Comparison of ENCODE assay signal across 9 cellular contexts in genomic region chr11:124070906-124071621, GRCh38. TPM values are rescaled to one million over a fixed set of nuclear protein-coding genes. Genes with fewer than 3 reads are reported as not detected.
DNase-seq lines count a peak whose midpoint lies in the region; ATAC-seq lines count a peak whose summit lies in the region.
"Had no signal": no experiment of that assay in that cellular context is flagged by ENCODE, and none has a peak within 500 bp of the region (broad histone marks: within the 10 kb centered on the region; RNA-seq: fewer than 3 reads in every experiment).

No MANE protein-coding gene starts in this region.

- intact Hi-C loops in activated CD4-positive, alpha-beta memory T cell treated with anti-CD3 and anti-CD28 coated beads for 36 hours (cut with micrococcal nuclease), result loop anchor here (1.0 to 5.0 kb wide), 3 partner anchors 44 to 206 kb away; partner anchors contain the start of gene VWA5A

- peak overlapping the region in 5 of 10 experiments; percentile 26 to 41 (median 31); a peak in 5 of 20 replicates for H3K4me3 ChIP-seq in BLaER1 treated with 17β-estradiol and CSF1 and Interleukin-3, amounts not matched to agents 10 nM and 100 nM

- no peaks in the 10 kb centered on the region for H4K20me1 ChIP-seq in BLaER1 treated with 17β-estradiol and CSF1 and Interleukin-3, amounts not matched to agents 10 nM and 100 nM

- H3K27me3 ChIP-seq in BLaER1 treated with 17β-estradiol and CSF1 and Interleukin-3, amounts not matched to agents 10 nM and 100 nM, result 0 out of 22 replicates have a peak, but pooled peaks cover 0 to 5% (median 0%) of the 10 kb centered on the region in 11 experiments

- no peaks in the 10 kb centered on the region for H3K36me3 Mint-ChIP-seq in activated CD4-positive, alpha-beta memory T cell treated with anti-CD3 and anti-CD28 coated beads for 36 hours
- no peaks in the 10 kb centered on the region for H3K36me3 Mint-ChIP-seq in stimulated activated effector memory CD8-positive, alpha-beta T cell treated with anti-CD3 and anti-CD28 coated beads, Interleukin-12 subunit alpha, Interleukin-12 subunit beta, amount 100 ng/mL, for 72 hours
- H3K36me3 Mint-ChIP-seq: activated naive CD8-positive, alpha-beta T cell had no signal

- POLR2A ChIA-PET in activated CD4-positive, alpha-beta memory T cell treated with anti-CD3 and anti-CD28 coated beads for 36 hours (lab: Charles Lee), result no interaction called here

- CTCF ChIA-PET in activated CD4-positive, alpha-beta memory T cell treated with anti-CD3 and anti-CD28 coated beads for 36 hours (lab: Charles Lee), result interaction anchor here (0.6 to 5.2 kb wide), 28 partner anchors 9 to 515 kb away, joined by 3 to 94 read pairs (median 4); partner anchors contain the start of gene VWA5A

- peak overlapping the region; percentile 19 to 76 (median 57); a peak in 16 of 22 replicates for H3K9ac ChIP-seq in BLaER1 treated with 17β-estradiol and CSF1 and Interleukin-3, amounts not matched to agents 10 nM and 100 nM

- no peaks in the 10 kb centered on the region for H3K36me3 ChIP-seq in BLaER1 treated with 17β-estradiol and CSF1 and Interleukin-3, amounts not matched to agents 10 nM and 100 nM

- peak overlapping the region; percentile 65 to 93 (median 81) for H3K4me2 ChIP-seq in BLaER1 treated with 17β-estradiol and CSF1 and Interleukin-3, amounts not matched to agents 10 nM and 100 nM

- peaks cover 23 to 36% (median 28%) of the 10 kb centered on the region in 10 experiments for H3K4me1 ChIP-seq in BLaER1 treated with 17β-estradiol and CSF1 and Interleukin-3, amounts not matched to agents 10 nM and 100 nM

- peaks cover 8% of the 10 kb centered on the region for H3K4me1 Mint-ChIP-seq in activated CD4-positive, alpha-beta memory T cell treated with anti-CD3 and anti-CD28 coated beads for 36 hours (ENCODE audit: low read depth)
- H3K4me1 Mint-ChIP-seq in stimulated activated effector memory CD8-positive, alpha-beta T cell treated with anti-CD3 and anti-CD28 coated beads, Interleukin-12 subunit alpha, Interleukin-12 subunit beta, amount 100 ng/mL, for 72 hours, result no peaks in the 10 kb centered on the region

- peaks cover 24% of the 10 kb centered on the region for H3K27me3 Mint-ChIP-seq in activated CD4-positive, alpha-beta memory T cell treated with anti-CD3 and anti-CD28 coated beads for 36 hours

- peak overlapping the region; percentile 45 to 89 (median 77); a peak in 21 of 22 replicates for H3K27ac ChIP-seq in BLaER1 treated with 17β-estradiol and CSF1 and Interleukin-3, amounts not matched to agents 10 nM and 100 nM

- DNase-seq in NCI-H526 treated with DMSO at 0.1 percent for 48 hours (lab: John Stamatoyannopoulos, UW) (peak; percentile 84), mucosa of gallbladder (ENCODE audit: low spot score) (peak; percentile 60)
- DNase-seq in activated CD4-positive, alpha-beta memory T cell treated with anti-CD3 and anti-CD28 coated beads for 36 hours, result peak; percentile 79
- peak; percentile 42 for DNase-seq in effector CD8-positive, alpha-beta T cell (lab: John Stamatoyannopoulos, UW)
- peak; percentile 26 to 75 for DNase-seq in stimulated activated effector memory CD8-positive, alpha-beta T cell treated with anti-CD3 and anti-CD28 coated beads, Interleukin-12 subunit alpha, Interleukin-12 subunit beta, amount 100 ng/mL, for 72 hours (ENCODE audit: low spot score in 2 of 2)

- no peaks in the 10 kb centered on the region for H3K9me3 Mint-ChIP-seq in activated CD4-positive, alpha-beta memory T cell treated with anti-CD3 and anti-CD28 coated beads for 36 hours
- H3K9me3 Mint-ChIP-seq in stimulated activated effector memory CD8-positive, alpha-beta T cell treated with anti-CD3 and anti-CD28 coated beads, Interleukin-12 subunit alpha, Interleukin-12 subunit beta, amount 100 ng/mL, for 72 hours, result no peaks in the 10 kb centered on the region

- no peak overlapping the region for H3K27ac Mint-ChIP-seq in activated CD4-positive, alpha-beta memory T cell treated with anti-CD3 and anti-CD28 coated beads for 36 hours
- H3K27ac Mint-ChIP-seq in stimulated activated effector memory CD8-positive, alpha-beta T cell treated with anti-CD3 and anti-CD28 coated beads, Interleukin-12 subunit alpha, Interleukin-12 subunit beta, amount 100 ng/mL, for 72 hours, result no peak overlapping the region
- H3K27ac Mint-ChIP-seq: activated naive CD8-positive, alpha-beta T cell had no signal

- no peaks in the 10 kb centered on the region for H3K9me3 ChIP-seq in BLaER1 treated with 17β-estradiol and CSF1 and Interleukin-3, amounts not matched to agents 10 nM and 100 nM (replicated peaks in 1 of 11)

- H3K4me3 Mint-ChIP-seq in activated CD4-positive, alpha-beta memory T cell treated with anti-CD3 and anti-CD28 coated beads for 36 hours, result no peak overlapping the region
- H3K4me3 Mint-ChIP-seq in stimulated activated effector memory CD8-positive, alpha-beta T cell treated with anti-CD3 and anti-CD28 coated beads, Interleukin-12 subunit alpha, Interleukin-12 subunit beta, amount 100 ng/mL, for 72 hours, result no peak overlapping the region
- H3K4me3 Mint-ChIP-seq: activated naive CD8-positive, alpha-beta T cell had no signal

- ATAC-seq in GM18870 (IDR thresholded peaks at IDR 0.05; ENCODE audit: unreplicated experiment), result peak; percentile 86
- peak; percentile 72 for ATAC-seq in HG03108 (IDR thresholded peaks at IDR 0.05; ENCODE audit: unreplicated experiment)
- ATAC-seq in stimulated activated effector memory CD8-positive, alpha-beta T cell treated with anti-CD3 and anti-CD28 coated beads, Interleukin-12 subunit alpha, Interleukin-12 subunit beta, amount 100 ng/mL, for 72 hours, result peak; percentile 40

RNA-seq across cellular contexts. Expression of gene OR10G7, which starts 29.9 kb away (rescaled TPM):
- not detected for total RNA-seq in activated CD4-positive, alpha-beta memory T cell treated with anti-CD3 and anti-CD28 coated beads for 36 hours
- total RNA-seq in mucosa of gallbladder, result not detected

RNA-seq across cellular contexts. Expression of gene VWA5A, which starts 44.2 kb away (rescaled TPM):
- total RNA-seq in activated CD4-positive, alpha-beta memory T cell treated with anti-CD3 and anti-CD28 coated beads for 36 hours, result 1 to 10 TPM; 6.9 to 7.5 TPM
- 60.2 TPM for total RNA-seq in mucosa of gallbladder

RNA-seq across cellular contexts. Expression of gene OR10G8, which starts 44.5 kb away (rescaled TPM):
- total RNA-seq in activated CD4-positive, alpha-beta memory T cell treated with anti-CD3 and anti-CD28 coated beads for 36 hours, result not detected
- total RNA-seq in mucosa of gallbladder, result not detected

RNA-seq across cellular contexts. Expression of gene OR10G9, which starts 48.3 kb away (rescaled TPM):
- total RNA-seq in activated CD4-positive, alpha-beta memory T cell treated with anti-CD3 and anti-CD28 coated beads for 36 hours, result not detected
- total RNA-seq in mucosa of gallbladder, result not detected

RNA-seq across cellular contexts. Expression of gene OR10G4, which starts 58.3 kb away (rescaled TPM):
- not detected for total RNA-seq in activated CD4-positive, alpha-beta memory T cell treated with anti-CD3 and anti-CD28 coated beads for 36 hours
- not detected for total RNA-seq in mucosa of gallbladder
